ENCODE assay signal across 1 cellular context in the genomic region with DNA sequence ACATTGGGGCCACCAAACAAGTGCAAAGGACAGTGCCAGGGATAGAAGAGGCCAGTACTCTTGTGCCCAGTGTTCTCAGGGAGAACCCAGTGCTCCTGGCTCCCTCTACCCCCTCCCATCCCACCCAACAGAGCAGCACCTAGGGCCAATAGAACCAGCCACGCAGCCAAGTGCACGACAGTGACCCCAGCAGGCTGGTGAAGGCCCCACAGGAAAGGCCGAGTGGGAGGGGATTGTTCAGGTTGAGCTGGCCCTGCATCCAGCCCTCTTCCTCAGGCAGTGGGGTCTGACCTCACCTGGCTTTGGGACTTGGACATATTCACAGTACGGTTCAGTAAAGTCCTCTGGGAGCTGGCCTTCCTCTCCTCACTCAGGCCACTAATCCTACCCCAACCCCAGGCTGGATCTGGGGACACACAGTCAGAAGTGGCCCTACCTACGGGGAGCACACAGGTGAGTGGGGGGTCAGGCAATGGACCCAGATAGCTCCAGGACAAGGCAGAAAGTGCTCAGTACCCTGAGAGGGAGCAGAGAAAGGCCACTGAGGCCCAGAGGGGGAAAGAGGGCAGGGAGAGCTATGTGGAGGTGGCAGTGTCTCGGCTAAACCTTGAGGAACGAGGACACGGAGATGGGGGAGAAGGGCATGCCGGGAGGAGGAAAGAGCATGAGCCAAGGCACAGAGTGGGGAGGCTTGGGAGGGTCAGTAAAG.
TF ChIP-seq lines count a peak whose summit lies in the region.

No MANE protein-coding gene starts in this region.

TF ChIP-seq in IMR-90, 13 proteins besides CTCF, POLR2A, EP300 and RAD21:
- TF ChIP-seq RCOR1 (IDR thresholded peaks at IDR 0.05; ENCODE audit: insufficient replicate concordance, low read length) (no peak), MAFK (IDR thresholded peaks at IDR 0.05; ENCODE audit: low read depth, low read length) (no peak), SMC3 (IDR thresholded peaks at IDR 0.05; ENCODE audit: low read depth, low read length) (no peak), MXI1 (IDR thresholded peaks at IDR 0.05; ENCODE audit: borderline replicate concordance, low read depth, low read length) (no peak), RFX5 (IDR thresholded peaks at IDR 0.05; ENCODE audit: low read depth, low read length) (no peak), CHD1 (IDR thresholded peaks at IDR 0.05; ENCODE audit: low read depth, low read length) (no peak), NFE2L2 (IDR thresholded peaks at IDR 0.05; ENCODE audit: low read depth, low read length) (no peak), BHLHE40 (IDR thresholded peaks at IDR 0.05; ENCODE audit: low read depth, low read length) (no peak), CEBPB (IDR thresholded peaks at IDR 0.05; ENCODE audit: low read depth, low read length) (no peak), FOS (IDR thresholded peaks at IDR 0.05; ENCODE audit: low read depth, low read length) (no peak), MAZ (IDR thresholded peaks at IDR 0.05; ENCODE audit: borderline replicate concordance, low read depth, low read length) (no peak)
- TF ChIP-seq, protein P1, sequence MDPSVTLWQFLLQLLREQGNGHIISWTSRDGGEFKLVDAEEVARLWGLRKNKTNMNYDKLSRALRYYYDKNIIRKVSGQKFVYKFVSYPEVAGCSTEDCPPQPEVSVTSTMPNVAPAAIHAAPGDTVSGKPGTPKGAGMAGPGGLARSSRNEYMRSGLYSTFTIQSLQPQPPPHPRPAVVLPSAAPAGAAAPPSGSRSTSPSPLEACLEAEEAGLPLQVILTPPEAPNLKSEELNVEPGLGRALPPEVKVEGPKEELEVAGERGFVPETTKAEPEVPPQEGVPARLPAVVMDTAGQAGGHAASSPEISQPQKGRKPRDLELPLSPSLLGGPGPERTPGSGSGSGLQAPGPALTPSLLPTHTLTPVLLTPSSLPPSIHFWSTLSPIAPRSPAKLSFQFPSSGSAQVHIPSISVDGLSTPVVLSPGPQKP (IDR thresholded peaks at IDR 0.05; ENCODE audit: borderline replicate concordance, low read depth, low read length), result no peak
- TF ChIP-seq, protein P2, sequence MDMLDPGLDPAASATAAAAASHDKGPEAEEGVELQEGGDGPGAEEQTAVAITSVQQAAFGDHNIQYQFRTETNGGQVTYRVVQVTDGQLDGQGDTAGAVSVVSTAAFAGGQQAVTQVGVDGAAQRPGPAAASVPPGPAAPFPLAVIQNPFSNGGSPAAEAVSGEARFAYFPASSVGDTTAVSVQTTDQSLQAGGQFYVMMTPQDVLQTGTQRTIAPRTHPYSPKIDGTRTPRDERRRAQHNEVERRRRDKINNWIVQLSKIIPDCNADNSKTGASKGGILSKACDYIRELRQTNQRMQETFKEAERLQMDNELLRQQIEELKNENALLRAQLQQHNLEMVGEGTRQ (IDR thresholded peaks at IDR 0.05; ENCODE audit: low read depth, low read length), result no peak
